In the genomic region with DNA sequence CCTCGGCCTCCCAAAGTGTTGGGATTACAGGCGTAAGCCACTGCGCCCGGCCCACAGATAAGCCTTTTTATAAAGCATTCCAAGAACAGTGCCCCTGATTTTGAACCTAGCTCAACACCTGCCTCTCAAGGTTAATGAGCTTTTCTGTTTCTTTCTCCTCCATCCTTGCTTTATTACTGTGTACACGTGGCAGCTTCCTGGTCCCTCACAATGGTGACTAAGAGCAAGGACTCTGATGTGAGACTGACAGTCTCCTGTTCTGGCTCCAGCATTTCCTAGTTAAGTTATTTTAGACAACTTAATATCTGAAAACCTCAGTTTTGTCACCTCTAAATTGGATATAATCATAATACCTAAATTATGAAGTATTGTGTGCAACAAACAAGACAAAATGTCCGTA, we compare ENCODE assay signal across 1 cellular context.
TF ChIP-seq lines count a peak whose summit lies in the region.

No MANE protein-coding gene starts in this region.

TF ChIP-seq in HepG2, 621 proteins besides CTCF, POLR2A, EP300 and RAD21 (continued from another document):
- TF ChIP-seq ELK4 (CRISPR knock-in tag; IDR thresholded peaks at IDR 0.05; ENCODE audit: borderline replicate concordance) = no peak
- TF ChIP-seq, protein P1, sequence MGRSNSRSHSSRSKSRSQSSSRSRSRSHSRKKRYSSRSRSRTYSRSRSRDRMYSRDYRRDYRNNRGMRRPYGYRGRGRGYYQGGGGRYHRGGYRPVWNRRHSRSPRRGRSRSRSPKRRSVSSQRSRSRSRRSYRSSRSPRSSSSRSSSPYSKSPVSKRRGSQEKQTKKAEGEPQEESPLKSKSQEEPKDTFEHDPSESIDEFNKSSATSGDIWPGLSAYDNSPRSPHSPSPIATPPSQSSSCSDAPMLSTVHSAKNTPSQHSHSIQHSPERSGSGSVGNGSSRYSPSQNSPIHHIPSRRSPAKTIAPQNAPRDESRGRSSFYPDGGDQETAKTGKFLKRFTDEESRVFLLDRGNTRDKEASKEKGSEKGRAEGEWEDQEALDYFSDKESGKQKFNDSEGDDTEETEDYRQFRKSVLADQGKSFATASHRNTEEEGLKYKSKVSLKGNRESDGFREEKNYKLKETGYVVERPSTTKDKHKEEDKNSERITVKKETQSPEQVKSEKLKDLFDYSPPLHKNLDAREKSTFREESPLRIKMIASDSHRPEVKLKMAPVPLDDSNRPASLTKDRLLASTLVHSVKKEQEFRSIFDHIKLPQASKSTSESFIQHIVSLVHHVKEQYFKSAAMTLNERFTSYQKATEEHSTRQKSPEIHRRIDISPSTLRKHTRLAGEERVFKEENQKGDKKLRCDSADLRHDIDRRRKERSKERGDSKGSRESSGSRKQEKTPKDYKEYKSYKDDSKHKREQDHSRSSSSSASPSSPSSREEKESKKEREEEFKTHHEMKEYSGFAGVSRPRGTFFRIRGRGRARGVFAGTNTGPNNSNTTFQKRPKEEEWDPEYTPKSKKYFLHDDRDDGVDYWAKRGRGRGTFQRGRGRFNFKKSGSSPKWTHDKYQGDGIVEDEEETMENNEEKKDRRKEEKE (IDR thresholded peaks at IDR 0.05) = no peak
- TF ChIP-seq POGK (CRISPR knock-in tag; conservative IDR thresholded peaks at IDR 0.05) = no peak
- TF ChIP-seq PPARG (CRISPR knock-in tag; conservative IDR thresholded peaks at IDR 0.05) = no peak
- TF ChIP-seq ZNF281 (CRISPR knock-in tag; IDR thresholded peaks at IDR 0.05; ENCODE audit: borderline replicate concordance) = no peak
- TF ChIP-seq DZIP1 (CRISPR knock-in tag; IDR thresholded peaks at IDR 0.05) = no peak
- TF ChIP-seq, protein P2, sequence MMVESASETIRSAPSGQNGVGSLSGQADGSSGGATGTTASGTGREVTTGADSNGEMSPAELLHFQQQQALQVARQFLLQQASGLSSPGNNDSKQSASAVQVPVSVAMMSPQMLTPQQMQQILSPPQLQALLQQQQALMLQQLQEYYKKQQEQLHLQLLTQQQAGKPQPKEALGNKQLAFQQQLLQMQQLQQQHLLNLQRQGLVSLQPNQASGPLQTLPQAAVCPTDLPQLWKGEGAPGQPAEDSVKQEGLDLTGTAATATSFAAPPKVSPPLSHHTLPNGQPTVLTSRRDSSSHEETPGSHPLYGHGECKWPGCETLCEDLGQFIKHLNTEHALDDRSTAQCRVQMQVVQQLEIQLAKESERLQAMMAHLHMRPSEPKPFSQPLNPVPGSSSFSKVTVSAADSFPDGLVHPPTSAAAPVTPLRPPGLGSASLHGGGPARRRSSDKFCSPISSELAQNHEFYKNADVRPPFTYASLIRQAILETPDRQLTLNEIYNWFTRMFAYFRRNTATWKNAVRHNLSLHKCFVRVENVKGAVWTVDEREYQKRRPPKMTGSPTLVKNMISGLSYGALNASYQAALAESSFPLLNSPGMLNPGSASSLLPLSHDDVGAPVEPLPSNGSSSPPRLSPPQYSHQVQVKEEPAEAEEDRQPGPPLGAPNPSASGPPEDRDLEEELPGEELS (CRISPR knock-in tag; IDR thresholded peaks at IDR 0.05) = no peak
- no peak for TF ChIP-seq ZNF510 (CRISPR knock-in tag; IDR thresholded peaks at IDR 0.05; ENCODE audit: low read depth)
- no peak for TF ChIP-seq RBAK (CRISPR knock-in tag; IDR thresholded peaks at IDR 0.05)
